Comparison of ENCODE assay signal across 11 cellular contexts in genomic region chr2:44949329-44950151, GRCh38. TPM values are rescaled to one million over a fixed set of nuclear protein-coding genes. Genes with fewer than 3 reads are reported as not detected.
DNase-seq lines count a peak whose midpoint lies in the region; ATAC-seq and TF ChIP-seq lines count a peak whose summit lies in the region.
"Had no signal": no experiment of that assay in that cellular context is flagged by ENCODE, and none has a peak within 500 bp of the region (broad histone marks: within the 10 kb centered on the region; RNA-seq: fewer than 3 reads in every experiment).

No MANE protein-coding gene starts in this region.

- H3K27ac Mint-ChIP-seq in CD14-positive monocyte (no peak overlapping the region), nephron progenitor cell (no peak overlapping the region)
- no peak overlapping the region for H3K27ac Mint-ChIP-seq in effector memory CD8-positive, alpha-beta T cell

- H3K9me3 Mint-ChIP-seq in CD14-positive monocyte (peaks cover 0 to 26% (median 3%) of the 10 kb centered on the region in 7 donors), nephron progenitor cell (peaks cover 4% of the 10 kb centered on the region)
- no peaks in the 10 kb centered on the region for H3K9me3 Mint-ChIP-seq in effector memory CD8-positive, alpha-beta T cell

- H3K27me3 Mint-ChIP-seq in CD14-positive monocyte (ENCODE audit: low read depth in 3 of 3) = peaks cover 94 to 98% (median 96%) of the 10 kb centered on the region in 3 donors
- peaks cover 100% of the 10 kb centered on the region for H3K27me3 Mint-ChIP-seq in nephron progenitor cell (ENCODE audit: low read depth, poor library complexity)
- H3K27me3 Mint-ChIP-seq in effector memory CD8-positive, alpha-beta T cell = peaks cover 86 to 96% of the 10 kb centered on the region in 2 donors

- no peaks in the 10 kb centered on the region for H3K9me3 ChIP-seq in tibial nerve
- H3K9me3 ChIP-seq: gastroesophageal sphincter, tibial artery had no signal

- H3K4me3 ChIP-seq in epithelial cell of proximal tubule (ENCODE audit: low read depth, low read length) = peak overlapping the region; percentile 37
- H3K4me3 ChIP-seq in tibial nerve = no peak overlapping the region
- H3K4me3 ChIP-seq: gastroesophageal sphincter had no signal

- H3K4me1 Mint-ChIP-seq in CD14-positive monocyte (peaks cover 16% of the 10 kb centered on the region), nephron progenitor cell (peaks cover 43% of the 10 kb centered on the region)
- peaks cover 12 to 16% of the 10 kb centered on the region in 2 donors for H3K4me1 Mint-ChIP-seq in effector memory CD8-positive, alpha-beta T cell (ENCODE audit: low read depth in 2 of 2)

- peaks cover 0 to 42% (median 13%) of the 10 kb centered on the region in 4 donors for H3K4me1 ChIP-seq in tibial nerve

- H3K36me3 Mint-ChIP-seq in CD14-positive monocyte (peaks cover 0 to 3% of the 10 kb centered on the region in 2 donors), nephron progenitor cell (ENCODE audit: low read depth) (no peaks in the 10 kb centered on the region)
- H3K36me3 Mint-ChIP-seq in effector memory CD8-positive, alpha-beta T cell (ENCODE audit: insufficient read depth) = peaks cover 3% of the 10 kb centered on the region

- H3K4me3 Mint-ChIP-seq in CD14-positive monocyte (peak overlapping the region in 1 of 2 donors; percentile 82), nephron progenitor cell (peak overlapping the region; percentile 66)
- H3K4me3 Mint-ChIP-seq in effector memory CD8-positive, alpha-beta T cell = no peak overlapping the region

- TF ChIP-seq EP300 in tibial nerve (IDR thresholded peaks at IDR 0.05) = no peak

- H3K27me3 ChIP-seq in tibial nerve = peaks cover 3 to 100% of the 10 kb centered on the region in 2 donors

- H3K27ac ChIP-seq in tibial nerve = no peak overlapping the region
- H3K27ac ChIP-seq: gastroesophageal sphincter, tibial artery had no signal

- TF ChIP-seq CTCF in CD14-positive monocyte (IDR thresholded peaks at IDR 0.05) = no peak
- no peak for TF ChIP-seq CTCF in epithelial cell of proximal tubule (conservative IDR thresholded peaks at IDR 0.05; ENCODE audit: low read depth, low read length)
- no peak for TF ChIP-seq CTCF in nephron progenitor cell (IDR thresholded peaks at IDR 0.05)
- no peak for TF ChIP-seq CTCF in tibial nerve (IDR thresholded peaks at IDR 0.05)

- peak; percentile 45 for DNase-seq in CD14-positive monocyte (ENCODE audit: low spot score)
- peak; percentile 61 for DNase-seq in NCI-H2107 (lab: John Stamatoyannopoulos, UW)
- no peak for DNase-seq in epithelial cell of proximal tubule (ENCODE audit: low read depth)
- DNase-seq in nephron progenitor cell = peak; percentile 76
- no peak for DNase-seq in tibial nerve (ENCODE audit: low spot score in 2 of 2)
- DNase-seq in effector memory CD8-positive, alpha-beta T cell = no peak
- DNase-seq: NCI-H1436, tibial artery had no signal

- TF ChIP-seq POLR2A in tibial nerve (IDR thresholded peaks at IDR 0.05) = no peak

- intact Hi-C loops in CD14-positive monocyte (cut with micrococcal nuclease) = loop anchor here (5.0 to 10.0 kb wide), 3 partner anchors 555 to 705 kb away; no protein-coding TSS in a partner anchor

- 13 to 14% methylated on average over 27 to 53 of the region's 54 CpGs for WGBS in tibial nerve, 2 donors

- no peaks in the 10 kb centered on the region for H3K36me3 ChIP-seq in tibial nerve
- H3K36me3 ChIP-seq: gastroesophageal sphincter, tibial artery had no signal

- ATAC-seq in GM19023 (IDR thresholded peaks at IDR 0.05; ENCODE audit: unreplicated experiment) = no peak
- no peak for ATAC-seq in GM21529 (IDR thresholded peaks at IDR 0.05; ENCODE audit: unreplicated experiment)
- no peak for ATAC-seq in effector memory CD8-positive, alpha-beta T cell (replicated peaks)
- ATAC-seq: gastroesophageal sphincter had no signal

RNA-seq across cellular contexts. Expression of gene SIX3, which starts 8.0 kb away (rescaled TPM):
- not detected for polyA plus RNA-seq in CD14-positive monocyte
- total RNA-seq in epithelial cell of proximal tubule (not detected in 2 replicates), tibial nerve (under 1 TPM in 1 of 4 donors, not detected in 3; 0.90 TPM)

RNA-seq across cellular contexts. Expression of gene SIX2, which starts 59.7 kb away (rescaled TPM):
- polyA plus RNA-seq in CD14-positive monocyte = not detected
- 0.06 and 3.1 TPM in 2 replicates for total RNA-seq in epithelial cell of proximal tubule
- total RNA-seq in tibial nerve = 1 to 10 TPM in 3 of 4 donors, under 1 TPM in 1; 0.87 to 4.9 (median 2.5) TPM

Comparison
In these comparisons a context has a peak if more than half of its experiments do, and no peak if none do; other contexts are left out.
1. DNase-seq: peak in CD14-positive monocyte (single experiment), NCI-H2107 (single experiment) and nephron progenitor cell (single experiment); none in epithelial cell of proximal tubule (single experiment), tibial nerve (0 of 2) and effector memory CD8-positive, alpha-beta T cell (0 of 3).